Comparison of ENCODE assay signal across 9 cellular contexts in the genomic region with DNA sequence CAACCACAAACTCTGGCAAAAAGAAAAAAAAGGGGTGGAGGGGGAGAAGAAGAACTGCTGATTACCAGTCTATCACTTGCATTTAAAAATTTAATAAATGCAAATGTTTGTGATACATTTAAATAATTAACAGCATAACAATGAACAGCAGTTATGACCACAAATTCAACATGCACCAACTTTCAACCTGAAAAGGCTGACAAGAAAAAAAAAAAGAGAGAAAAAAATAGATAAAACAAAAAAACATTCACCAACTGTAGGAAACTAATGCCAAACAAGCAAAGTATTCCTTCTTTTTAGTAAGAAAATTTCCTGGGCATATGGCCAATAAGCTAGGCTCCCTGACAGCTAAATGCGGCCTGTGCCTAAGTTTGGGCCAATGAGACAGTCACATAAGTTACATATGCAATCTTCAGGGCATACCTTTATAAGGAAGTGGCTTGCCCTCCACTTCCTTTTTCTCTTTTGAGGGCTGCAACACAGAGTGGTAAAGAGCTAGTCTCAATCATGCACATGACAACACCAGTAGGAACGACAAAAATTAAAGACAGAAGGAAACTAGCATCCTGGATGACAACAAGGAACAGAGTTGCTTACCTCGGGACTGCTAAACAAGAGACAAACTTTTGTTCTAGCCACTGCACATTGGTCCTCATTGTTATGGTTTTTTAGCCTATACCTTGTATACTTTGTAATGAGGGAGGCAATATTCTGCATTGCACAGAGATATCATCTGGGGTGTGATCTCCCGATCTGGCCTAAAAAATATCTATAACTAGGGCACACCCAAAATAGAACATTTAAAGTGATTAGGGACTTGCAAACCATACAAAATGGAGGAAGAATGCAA. TPM values are rescaled to one million over a fixed set of nuclear protein-coding genes. Genes with fewer than 3 reads are reported as not detected.
DNase-seq lines count a peak whose midpoint lies in the region; ATAC-seq, FAIRE-seq and TF ChIP-seq lines count a peak whose summit lies in the region.
"Had no signal": no experiment of that assay in that cellular context is flagged by ENCODE, and none has a peak within 500 bp of the region (broad histone marks: within the 10 kb centered on the region; RNA-seq: fewer than 3 reads in every experiment).

No MANE protein-coding gene starts in this region.

- peaks cover 12 to 40% (median 24%) of the 10 kb centered on the region in 11 experiments; a peak in 19 of 22 replicates for H3K36me3 ChIP-seq in BLaER1 treated with 17β-estradiol and CSF1 and Interleukin-3, amounts not matched to agents 10 nM and 100 nM
- H3K36me3 ChIP-seq in pancreas: no peaks in the 10 kb centered on the region

- peak; percentile 69 for ATAC-seq in GM19328 (IDR thresholded peaks at IDR 0.05; ENCODE audit: unreplicated experiment)
- ATAC-seq in HG03196 (IDR thresholded peaks at IDR 0.05; ENCODE audit: unreplicated experiment): peak; percentile 82
- ATAC-seq in T-cell (replicated peaks in 1 of 4): peak; percentile 92 to 96 (median 95)
- ATAC-seq in pancreas: peak; percentile 64 to 87 (median 77)

- no peak for TF ChIP-seq CTCF in coronary artery (IDR thresholded peaks at IDR 0.05)
- no peak for TF ChIP-seq CTCF in pancreas (IDR thresholded peaks at IDR 0.05)

- peak overlapping the region in 2 of 11 experiments; percentile 6 to 38; a peak in 3 of 22 replicates for H3K9ac ChIP-seq in BLaER1 treated with 17β-estradiol and CSF1 and Interleukin-3, amounts not matched to agents 10 nM and 100 nM

- no peak for FAIRE-seq in pancreas (lab: Jason Lieb, UNC)
- FAIRE-seq: endometrium had no signal

- CTCF ChIA-PET in T-cell (lab: Charles Lee): interaction anchor here (0.6 to 1.2 kb wide), 7 partner anchors 16 to 711 kb away, joined by 3 to 7 read pairs (median 4); a partner anchor contains a TSS

- H3K4me3 Mint-ChIP-seq in T-cell: peak overlapping the region in 2 of 3 donors; percentile 37 to 60

- intact Hi-C loops in pancreas (cut with DNase I): no loop called here

- peaks cover 34 to 35% (median 34%) of the 10 kb centered on the region in 3 donors for H3K4me1 Mint-ChIP-seq in T-cell

- peaks cover 11% of the 10 kb centered on the region for H3K36me3 Mint-ChIP-seq in T-cell

- H3K27me3 ChIP-seq in BLaER1 treated with 17β-estradiol and CSF1 and Interleukin-3, amounts not matched to agents 10 nM and 100 nM: no peaks in the 10 kb centered on the region
- H3K27me3 ChIP-seq in pancreas: no peaks in the 10 kb centered on the region

- H3K4me2 ChIP-seq in BLaER1 treated with 17β-estradiol and CSF1 and Interleukin-3, amounts not matched to agents 10 nM and 100 nM: peak overlapping the region; percentile 48 to 88 (median 67)

- H3K27ac Mint-ChIP-seq in T-cell: peak overlapping the region in 1 of 2 donors; percentile 96

- POLR2A ChIA-PET in T-cell (lab: Charles Lee): interaction anchor here in 1 of 2 donors (0.5 to 1.1 kb wide), 6 partner anchors 16 to 756 kb away, joined by 3 to 11 read pairs (median 6); a partner anchor contains a TSS

- H3K9me3 Mint-ChIP-seq in T-cell: peaks cover 0 to 3% (median 0%) of the 10 kb centered on the region in 3 donors

- H3K4me3 ChIP-seq in BLaER1 treated with 17β-estradiol and CSF1 and Interleukin-3, amounts not matched to agents 10 nM and 100 nM: peak overlapping the region in 3 of 10 experiments; percentile 1 to 26 (median 4); a peak in 1 of 20 replicates
- peak overlapping the region; percentile 27 for H3K4me3 ChIP-seq in coronary artery
- H3K4me3 ChIP-seq in pancreas: no peak overlapping the region

- H3K27me3 Mint-ChIP-seq in T-cell: no peaks in the 10 kb centered on the region

- WGBS in pancreas, 2 donors: 44 to 46% methylated on average over 4 of the region's 4 CpGs

- H3K27ac ChIP-seq in BLaER1 treated with 17β-estradiol and CSF1 and Interleukin-3, amounts not matched to agents 10 nM and 100 nM: peak overlapping the region in 9 of 11 experiments; percentile 8 to 54 (median 24); a peak in 10 of 22 replicates
- H3K27ac ChIP-seq in coronary artery: peak overlapping the region; percentile 27 to 36
- peak overlapping the region in 2 of 4 donors; percentile 39 to 50 for H3K27ac ChIP-seq in pancreas

- peaks cover 0 to 71% (median 43%) of the 10 kb centered on the region in 11 experiments; a peak in 15 of 22 replicates for H4K20me1 ChIP-seq in BLaER1 treated with 17β-estradiol and CSF1 and Interleukin-3, amounts not matched to agents 10 nM and 100 nM

- DNase-seq in T-cell: peak in 32 of 34 experiments; percentile 18 to 68 (median 46)
- no peak for DNase-seq in coronary artery (ENCODE audit: low spot score)
- DNase-seq in pancreas: peak in 1 of 6 donors; percentile 28
- DNase-seq in NCI-H510A (lab: John Stamatoyannopoulos, UW): no peak
- no peak for DNase-seq in HuH-7 (ENCODE audit: low spot score)

- peaks cover 36 to 60% (median 44%) of the 10 kb centered on the region in 10 experiments for H3K4me1 ChIP-seq in BLaER1 treated with 17β-estradiol and CSF1 and Interleukin-3, amounts not matched to agents 10 nM and 100 nM
- peaks cover 23 to 43% (median 34%) of the 10 kb centered on the region in 3 donors for H3K4me1 ChIP-seq in pancreas

- H3K9me3 ChIP-seq in BLaER1 treated with 17β-estradiol and CSF1 and Interleukin-3, amounts not matched to agents 10 nM and 100 nM (replicated peaks in 1 of 11): peaks cover 0 to under 1% (median 0%) of the 10 kb centered on the region in 11 experiments; a peak in 1 of 22 replicates
- H3K9me3 ChIP-seq in pancreas: no peaks in the 10 kb centered on the region

RNA-seq across cellular contexts. Expression of a gene that starts 24.2 kb away (rescaled TPM):
- total RNA-seq in T-cell (10 to 100 TPM in 2 of 5 donors, 1 to 10 TPM in 3; 5.9 to 10.5 (median 9.2) TPM), pancreas (10 to 100 TPM in 2 of 6 donors, 1 to 10 TPM in 4; 4.6 to 12.9 (median 6.8) TPM)
- 1 to 10 TPM; 5.3 to 7.0 TPM for polyA plus RNA-seq in pancreas

RNA-seq across cellular contexts. Expression of a gene that starts 28.8 kb away (rescaled TPM):
- total RNA-seq in T-cell: 10 to 100 TPM; 43.9 to 49.9 (median 45.1) TPM
- total RNA-seq in pancreas: 10 to 100 TPM in 5 of 6 donors, 1 to 10 TPM in 1; 9.6 to 13.6 (median 10.5) TPM
- 1 to 10 TPM; 3.5 to 5.6 TPM for polyA plus RNA-seq in pancreas

Comparison
In these comparisons a context has a peak if more than half of its experiments do, and no peak if none do; other contexts are left out.
1. DNase-seq: peak in T-cell (32 of 34); none in coronary artery (single experiment), NCI-H510A (single experiment) and HuH-7 (single experiment).
2. Peak in every context shown above with its lines, with median percentiles within 50 percentile points of each other: ATAC-seq.